1 cellular context compared by ENCODE assay signal in genomic region chr15:101439285-101439919, GRCh38.
TF ChIP-seq lines count a peak whose summit lies in the region.

No MANE protein-coding gene starts in this region.

TF ChIP-seq in HepG2, 621 proteins besides CTCF, POLR2A, EP300 and RAD21 (continued from another document and continues in another):
- TF ChIP-seq, protein P1, sequence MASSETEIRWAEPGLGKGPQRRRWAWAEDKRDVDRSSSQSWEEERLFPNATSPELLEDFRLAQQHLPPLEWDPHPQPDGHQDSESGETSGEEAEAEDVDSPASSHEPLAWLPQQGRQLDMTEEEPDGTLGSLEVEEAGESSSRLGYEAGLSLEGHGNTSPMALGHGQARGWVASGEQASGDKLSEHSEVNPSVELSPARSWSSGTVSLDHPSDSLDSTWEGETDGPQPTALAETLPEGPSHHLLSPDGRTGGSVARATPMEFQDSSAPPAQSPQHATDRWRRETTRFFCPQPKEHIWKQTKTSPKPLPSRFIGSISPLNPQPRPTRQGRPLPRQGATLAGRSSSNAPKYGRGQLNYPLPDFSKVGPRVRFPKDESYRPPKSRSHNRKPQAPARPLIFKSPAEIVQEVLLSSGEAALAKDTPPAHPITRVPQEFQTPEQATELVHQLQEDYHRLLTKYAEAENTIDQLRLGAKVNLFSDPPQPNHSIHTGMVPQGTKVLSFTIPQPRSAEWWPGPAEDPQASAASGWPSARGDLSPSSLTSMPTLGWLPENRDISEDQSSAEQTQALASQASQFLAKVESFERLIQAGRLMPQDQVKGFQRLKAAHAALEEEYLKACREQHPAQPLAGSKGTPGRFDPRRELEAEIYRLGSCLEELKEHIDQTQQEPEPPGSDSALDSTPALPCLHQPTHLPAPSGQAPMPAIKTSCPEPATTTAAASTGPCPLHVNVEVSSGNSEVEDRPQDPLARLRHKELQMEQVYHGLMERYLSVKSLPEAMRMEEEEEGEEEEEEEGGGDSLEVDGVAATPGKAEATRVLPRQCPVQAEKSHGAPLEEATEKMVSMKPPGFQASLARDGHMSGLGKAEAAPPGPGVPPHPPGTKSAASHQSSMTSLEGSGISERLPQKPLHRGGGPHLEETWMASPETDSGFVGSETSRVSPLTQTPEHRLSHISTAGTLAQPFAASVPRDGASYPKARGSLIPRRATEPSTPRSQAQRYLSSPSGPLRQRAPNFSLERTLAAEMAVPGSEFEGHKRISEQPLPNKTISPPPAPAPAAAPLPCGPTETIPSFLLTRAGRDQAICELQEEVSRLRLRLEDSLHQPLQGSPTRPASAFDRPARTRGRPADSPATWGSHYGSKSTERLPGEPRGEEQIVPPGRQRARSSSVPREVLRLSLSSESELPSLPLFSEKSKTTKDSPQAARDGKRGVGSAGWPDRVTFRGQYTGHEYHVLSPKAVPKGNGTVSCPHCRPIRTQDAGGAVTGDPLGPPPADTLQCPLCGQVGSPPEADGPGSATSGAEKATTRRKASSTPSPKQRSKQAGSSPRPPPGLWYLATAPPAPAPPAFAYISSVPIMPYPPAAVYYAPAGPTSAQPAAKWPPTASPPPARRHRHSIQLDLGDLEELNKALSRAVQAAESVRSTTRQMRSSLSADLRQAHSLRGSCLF (CRISPR knock-in tag; IDR thresholded peaks at IDR 0.05; ENCODE audit: borderline replicate concordance): no peak
- peak; percentile 65; the same call in 1 of the 2 replicates for TF ChIP-seq ZNF747 (CRISPR knock-in tag; IDR thresholded peaks at IDR 0.05; ENCODE audit: borderline replicate concordance)
- TF ChIP-seq ZFP62 (CRISPR knock-in tag; IDR thresholded peaks at IDR 0.05): no peak
- peak; percentile 93 for TF ChIP-seq TBX3 (IDR thresholded peaks at IDR 0.05; ENCODE audit: borderline replicate concordance)
- TF ChIP-seq PHF5A (CRISPR knock-in tag; IDR thresholded peaks at IDR 0.05; ENCODE audit: low read depth, unreplicated experiment): no peak
- TF ChIP-seq ZNF234 (CRISPR knock-in tag; conservative IDR thresholded peaks at IDR 0.05): no peak
- no peak for TF ChIP-seq NFIB (CRISPR knock-in tag; IDR thresholded peaks at IDR 0.05; ENCODE audit: borderline replicate concordance)
- TF ChIP-seq MZF1 (CRISPR knock-in tag; IDR thresholded peaks at IDR 0.05; ENCODE audit: borderline replicate concordance): no peak
- TF ChIP-seq NFIC (IDR thresholded peaks at IDR 0.05; ENCODE audit: low read length): peak; percentile 96
- peak; percentile 51; the same call in 1 of the 2 replicates for TF ChIP-seq GMEB1 (CRISPR knock-in tag; IDR thresholded peaks at IDR 0.05; ENCODE audit: borderline replicate concordance)
- no peak for TF ChIP-seq BRCA1 (CRISPR knock-in tag; IDR thresholded peaks at IDR 0.05)
- peak; percentile 41 for TF ChIP-seq SMC3 (IDR thresholded peaks at IDR 0.05; ENCODE audit: low read length)
- TF ChIP-seq, protein P2, sequence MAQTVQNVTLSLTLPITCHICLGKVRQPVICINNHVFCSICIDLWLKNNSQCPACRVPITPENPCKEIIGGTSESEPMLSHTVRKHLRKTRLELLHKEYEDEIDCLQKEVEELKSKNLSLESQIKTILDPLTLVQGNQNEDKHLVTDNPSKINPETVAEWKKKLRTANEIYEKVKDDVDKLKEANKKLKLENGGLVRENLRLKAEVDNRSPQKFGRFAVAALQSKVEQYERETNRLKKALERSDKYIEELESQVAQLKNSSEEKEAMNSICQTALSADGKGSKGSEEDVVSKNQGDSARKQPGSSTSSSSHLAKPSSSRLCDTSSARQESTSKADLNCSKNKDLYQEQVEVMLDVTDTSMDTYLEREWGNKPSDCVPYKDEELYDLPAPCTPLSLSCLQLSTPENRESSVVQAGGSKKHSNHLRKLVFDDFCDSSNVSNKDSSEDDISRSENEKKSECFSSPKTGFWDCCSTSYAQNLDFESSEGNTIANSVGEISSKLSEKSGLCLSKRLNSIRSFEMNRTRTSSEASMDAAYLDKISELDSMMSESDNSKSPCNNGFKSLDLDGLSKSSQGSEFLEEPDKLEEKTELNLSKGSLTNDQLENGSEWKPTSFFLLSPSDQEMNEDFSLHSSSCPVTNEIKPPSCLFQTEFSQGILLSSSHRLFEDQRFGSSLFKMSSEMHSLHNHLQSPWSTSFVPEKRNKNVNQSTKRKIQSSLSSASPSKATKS (CRISPR knock-in tag; IDR thresholded peaks at IDR 0.05): no peak
- 0 out of 2 replicates have a peak, but pooled peaks have one; percentile 14 for TF ChIP-seq ZNF672 (CRISPR knock-in tag; IDR thresholded peaks at IDR 0.05)
- TF ChIP-seq ZNF615 (CRISPR knock-in tag; IDR thresholded peaks at IDR 0.05; ENCODE audit: borderline replicate concordance): no peak
- TF ChIP-seq AHR (CRISPR knock-in tag; IDR thresholded peaks at IDR 0.05): no peak; the same call in 1 of the 2 replicates
- no peak for TF ChIP-seq ZNF776 (CRISPR knock-in tag; IDR thresholded peaks at IDR 0.05)
- TF ChIP-seq, protein P3, sequence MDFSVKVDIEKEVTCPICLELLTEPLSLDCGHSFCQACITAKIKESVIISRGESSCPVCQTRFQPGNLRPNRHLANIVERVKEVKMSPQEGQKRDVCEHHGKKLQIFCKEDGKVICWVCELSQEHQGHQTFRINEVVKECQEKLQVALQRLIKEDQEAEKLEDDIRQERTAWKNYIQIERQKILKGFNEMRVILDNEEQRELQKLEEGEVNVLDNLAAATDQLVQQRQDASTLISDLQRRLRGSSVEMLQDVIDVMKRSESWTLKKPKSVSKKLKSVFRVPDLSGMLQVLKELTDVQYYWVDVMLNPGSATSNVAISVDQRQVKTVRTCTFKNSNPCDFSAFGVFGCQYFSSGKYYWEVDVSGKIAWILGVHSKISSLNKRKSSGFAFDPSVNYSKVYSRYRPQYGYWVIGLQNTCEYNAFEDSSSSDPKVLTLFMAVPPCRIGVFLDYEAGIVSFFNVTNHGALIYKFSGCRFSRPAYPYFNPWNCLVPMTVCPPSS (IDR thresholded peaks at IDR 0.05): no peak
- no peak for TF ChIP-seq GRHL1 (CRISPR knock-in tag; conservative IDR thresholded peaks at IDR 0.05)
- TF ChIP-seq ZSCAN25 (CRISPR knock-in tag; IDR thresholded peaks at IDR 0.05): no peak; the same call in 1 of the 2 replicates
- TF ChIP-seq ZNF841 (CRISPR knock-in tag; IDR thresholded peaks at IDR 0.05; ENCODE audit: borderline replicate concordance): no peak
- TF ChIP-seq SMYD3 (CRISPR knock-in tag; IDR thresholded peaks at IDR 0.05): peak; percentile 78; the same call in 1 of the 2 replicates
- TF ChIP-seq AGO1 (IDR thresholded peaks at IDR 0.05; ENCODE audit: low read depth, low read length, poor library complexity, severe bottlenecking): no peak
- TF ChIP-seq ZNF572 (CRISPR knock-in tag; IDR thresholded peaks at IDR 0.05): no peak
- TF ChIP-seq ZNF546 (CRISPR knock-in tag; conservative IDR thresholded peaks at IDR 0.05): no peak
- peak; percentile 89 for TF ChIP-seq KAT8 (CRISPR knock-in tag; IDR thresholded peaks at IDR 0.05)
- peak; percentile 97 for TF ChIP-seq MED13 (CRISPR knock-in tag; IDR thresholded peaks at IDR 0.05)
- TF ChIP-seq ZNF800 (CRISPR knock-in tag; IDR thresholded peaks at IDR 0.05): 0 out of 2 replicates have a peak, but pooled peaks have one; percentile 47
- peak; percentile 91 for TF ChIP-seq KDM4B (CRISPR knock-in tag; IDR thresholded peaks at IDR 0.05)
- peak; percentile 36 for TF ChIP-seq ZNF766 (CRISPR knock-in tag; IDR thresholded peaks at IDR 0.05; ENCODE audit: borderline replicate concordance)
- peak; percentile 77; the same call in 1 of the 2 replicates for TF ChIP-seq PRDM10 (CRISPR knock-in tag; IDR thresholded peaks at IDR 0.05; ENCODE audit: low read depth)
- TF ChIP-seq SOX13 (IDR thresholded peaks at IDR 0.05): peak; percentile 62
- peak in 1 of 2 experiments; percentile 92; a peak in 2 of 4 replicates for TF ChIP-seq SOX13 (CRISPR knock-in tag; conservative IDR thresholded peaks at IDR 0.05 in 1 of 2, IDR thresholded peaks at IDR 0.05 in 1 of 2)
- TF ChIP-seq KMT2A (CRISPR knock-in tag; IDR thresholded peaks at IDR 0.05): peak; percentile 67; the same call in 1 of the 2 replicates
- TF ChIP-seq JDP2 (CRISPR knock-in tag; IDR thresholded peaks at IDR 0.05; ENCODE audit: borderline replicate concordance): no peak
- TF ChIP-seq ARID2 (CRISPR knock-in tag; IDR thresholded peaks at IDR 0.05; ENCODE audit: borderline replicate concordance): no peak
- no peak for TF ChIP-seq GPBP1L1 (CRISPR knock-in tag; IDR thresholded peaks at IDR 0.05)
